ENCODE assay signal across 17 cellular contexts in the genomic region with DNA sequence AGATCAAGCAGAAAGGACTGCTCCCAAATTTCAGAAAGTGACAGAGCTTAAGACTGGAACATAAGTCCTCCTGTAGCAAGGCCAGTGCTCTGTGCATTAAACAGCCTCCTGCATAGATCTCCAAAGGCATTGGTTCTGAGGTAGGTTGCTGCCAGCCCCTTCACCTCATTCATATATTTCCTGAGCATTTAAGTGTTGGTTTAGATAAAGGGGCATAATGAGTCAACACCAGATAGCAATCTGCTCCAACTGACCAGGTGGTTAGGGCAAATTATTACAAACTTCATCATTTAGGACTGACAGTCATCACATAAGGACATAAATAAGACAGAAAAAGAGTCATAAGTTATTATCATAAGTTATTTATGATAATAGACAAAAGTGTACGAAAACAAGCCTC. TPM values are rescaled to one million over a fixed set of nuclear protein-coding genes. Genes with fewer than 3 reads are reported as not detected.
DNase-seq lines count a peak whose midpoint lies in the region; ATAC-seq, FAIRE-seq and TF ChIP-seq lines count a peak whose summit lies in the region.
"Had no signal": no experiment of that assay in that cellular context is flagged by ENCODE, and none has a peak within 500 bp of the region (broad histone marks: within the 10 kb centered on the region; RNA-seq: fewer than 3 reads in every experiment).

No MANE protein-coding gene starts in this region.

- FAIRE-seq in endothelial cell of umbilical vein (lab: Jason Lieb, UNC), result no peak

- H3K27ac ChIP-seq in HEK293 (ENCODE audit: extremely low read depth, low read depth, low read length) (no peak overlapping the region; the same call in 1 of the 2 replicates), PC-3 (ENCODE audit: low read length) (peak overlapping the region; percentile 99), endothelial cell of umbilical vein (ENCODE audit: insufficient read depth, low read depth, low read length) (peak overlapping the region; percentile 97), stomach (peak overlapping the region; percentile 17 to 84 (median 46))
- H3K27ac ChIP-seq: SJCRH30, suprapubic skin had no signal

- TF ChIP-seq CTCF in HEK293 (tag by site-specific recombination; IDR thresholded peaks at IDR 0.05) (no peak), PC-3 (conservative IDR thresholded peaks at IDR 0.05; ENCODE audit: low read depth, low read length) (no peak), endothelial cell of umbilical vein (IDR thresholded peaks at IDR 0.05; ENCODE audit: extremely low read depth in 1 of 2, insufficient read depth in 1 of 2, low read depth in 1 of 2, low read length in 2 of 2) (no peak), stomach (IDR thresholded peaks at IDR 0.05) (no peak), mesothelial cell of epicardium (IDR thresholded peaks at IDR 0.05; ENCODE audit: unreplicated experiment) (no peak)

- WGBS in stomach, 5 donors, result 65 to 76% (median 73%) methylated on average over 1 of the region's 1 CpG

- H3K9me2 ChIP-seq in PC-3 (replicated peaks; ENCODE audit: low read length), result no peaks in the 10 kb centered on the region

- H3K9ac ChIP-seq in PC-3 (ENCODE audit: low read length) (peak overlapping the region; percentile 84), endothelial cell of umbilical vein (replicated peaks; ENCODE audit: extremely low read depth, insufficient read depth, low read length) (peak overlapping the region; percentile 63)

- H3K4me2 ChIP-seq in PC-3 (ENCODE audit: low read length) (peak overlapping the region; percentile 75), endothelial cell of umbilical vein (ENCODE audit: insufficient read depth, low read length) (peak overlapping the region; percentile 73)

- CTCF ChIA-PET in HEK293 (lab: Yijun Ruan, JAX) (interaction anchor here (0.7 kb wide), 1 partner anchor 167 kb away, joined by 3 read pairs; no protein-coding TSS in a partner anchor), PC-3 (lab: Charles Lee) (no interaction called here), endothelial cell of umbilical vein (lab: Charles Lee) (interaction anchor here (1.5 to 1.7 kb wide), 2 partner anchors 10 to 654 kb away, joined by 6 read pairs; partner anchors contain the start of gene PTPRK)

- H4K20me1 ChIP-seq in PC-3 (ENCODE audit: low read length), result no peaks in the 10 kb centered on the region
- H4K20me1 ChIP-seq in endothelial cell of umbilical vein (replicated peaks; ENCODE audit: control insufficient read depth, extremely low read depth, insufficient read depth, low read length), result no peaks in the 10 kb centered on the region

- dilution Hi-C loops in endothelial cell of umbilical vein (cut with MboI; ENCODE audit: extremely low pct_ligation_motif_present, low sequenced_read_pairs), result no loop called here

- H3F3A ChIP-seq in PC-3 (ENCODE audit: low read length, unreplicated experiment), result peaks cover 3% of the 10 kb centered on the region

- TF ChIP-seq POLR2A in endothelial cell of umbilical vein (IDR thresholded peaks at IDR 0.05; ENCODE audit: low read depth, low read length) (no peak), stomach (IDR thresholded peaks at IDR 0.05) (no peak)

- no peak overlapping the region for H3K4me3 ChIP-seq in HEK293 (ENCODE audit: low read depth, low read length)
- peak overlapping the region; percentile 48; the same call in 1 of the 2 replicates for H3K4me3 ChIP-seq in PC-3 (ENCODE audit: low read length)
- H3K4me3 ChIP-seq in endothelial cell of umbilical vein (replicated peaks in 1 of 3; ENCODE audit: insufficient read depth in 1 of 3, low read depth in 1 of 3, low read length in 3 of 3), result peak overlapping the region in 1 of 3 experiments; percentile 39
- no peak overlapping the region for H3K4me3 ChIP-seq in stomach
- H3K4me3 ChIP-seq: SJCRH30, suprapubic skin had no signal

- H3K27me3 ChIP-seq in PC-3 (ENCODE audit: low read length) (no peaks in the 10 kb centered on the region), endothelial cell of umbilical vein (ENCODE audit: control insufficient read depth in 2 of 2, insufficient read depth in 2 of 2, low read length in 2 of 2) (no peaks in the 10 kb centered on the region), stomach (no peaks in the 10 kb centered on the region)
- H3K27me3 ChIP-seq: SJCRH30, suprapubic skin had no signal

- no peak for TF ChIP-seq EP300 in stomach (IDR thresholded peaks at IDR 0.05)

- H3K79me2 ChIP-seq in PC-3 (ENCODE audit: low read length) (peaks cover 76% of the 10 kb centered on the region), endothelial cell of umbilical vein (ENCODE audit: control insufficient read depth, insufficient read depth, low read length) (peaks cover 73% of the 10 kb centered on the region)

- no peak overlapping the region for H3K4me3 Mint-ChIP-seq in mesothelial cell of epicardium
- no peak overlapping the region for H3K4me3 Mint-ChIP-seq in activated T-helper 17 cell treated with anti-CD3 and anti-CD28 coated beads, Interleukin-2, amount 50 U/mL, for 72 hours
- H3K4me3 Mint-ChIP-seq: activated B cell treated with CpG ODN at 0.5 μM for 24 hours; activated T-helper 1 cell treated with anti-CD3 and anti-CD28 coated beads, Interleukin-12 subunit alpha, Interleukin-12 subunit beta, Interleukin-2, Interleukin-4 antibody, amounts not matched to agents 30 ng/mL and 10 ng/mL and 1 ng/mL, durations not matched to agents 14 hours and 24 hours and 36 hours; T-helper 2 cell treated with Interferon-gamma antibody and Interleukin-4, amounts not matched to agents 5 μg/mL and 100 μg/mL, for 36 hours had no signal

- ATAC-seq in PC-3, result no peak
- ATAC-seq in activated T-helper 17 cell treated with anti-CD3 and anti-CD28 coated beads, Interleukin-2, amount 50 U/mL, for 72 hours (replicated peaks), result no peak

- DNase-seq in PC-3 (peak; percentile 46), endothelial cell of umbilical vein (ENCODE audit: low read depth, low spot score) (peak; percentile 83), stomach (no peak), mesothelial cell of epicardium (ENCODE audit: low spot score in 2 of 2, unreplicated experiment in 2 of 2) (no peak), posterior cingulate gyrus (no peak)
- DNase-seq: activated B cell treated with CpG ODN at 0.5 μM for 24 hours; activated CD8-positive, alpha-beta memory T cell treated with anti-CD3 and anti-CD28 coated beads for 24 hours; Karpas-422; NCI-H1417; NK-92 treated with Interleukin-12 subunit alpha and Interleukin-12 subunit beta, amount 100 ng/mL, for 24 hours; SJCRH30; stimulated activated CD4-positive, alpha-beta T cell treated with anti-CD3 and anti-CD28 coated beads, Interleukin-4, amount 100 ng/mL, for 1 hour had no signal

- H2AFZ ChIP-seq in PC-3 (ENCODE audit: low read length) (no peak overlapping the region), endothelial cell of umbilical vein (ENCODE audit: low read depth, low read length) (no peak overlapping the region)

- H3K27me3 Mint-ChIP-seq in mesothelial cell of epicardium (ENCODE audit: low read depth), result no peaks in the 10 kb centered on the region
- peaks cover 27% of the 10 kb centered on the region for H3K27me3 Mint-ChIP-seq in activated T-helper 17 cell treated with anti-CD3 and anti-CD28 coated beads, Interleukin-2, amount 50 U/mL, for 72 hours

- no peaks in the 10 kb centered on the region for H3K9me3 Mint-ChIP-seq in mesothelial cell of epicardium
- H3K9me3 Mint-ChIP-seq in activated T-helper 17 cell treated with anti-CD3 and anti-CD28 coated beads, Interleukin-2, amount 50 U/mL, for 72 hours, result no peaks in the 10 kb centered on the region
- H3K9me3 Mint-ChIP-seq: activated B cell treated with CpG ODN at 0.5 μM for 24 hours; activated T-helper 1 cell treated with anti-CD3 and anti-CD28 coated beads, Interleukin-12 subunit alpha, Interleukin-12 subunit beta, Interleukin-2, Interleukin-4 antibody, amounts not matched to agents 30 ng/mL and 10 ng/mL and 1 ng/mL, durations not matched to agents 14 hours and 24 hours and 36 hours; T-helper 2 cell treated with Interferon-gamma antibody and Interleukin-4, amounts not matched to agents 5 μg/mL and 100 μg/mL, for 36 hours had no signal

- H3K27ac Mint-ChIP-seq in mesothelial cell of epicardium, result no peak overlapping the region
- H3K27ac Mint-ChIP-seq in activated T-helper 17 cell treated with anti-CD3 and anti-CD28 coated beads, Interleukin-2, amount 50 U/mL, for 72 hours, result no peak overlapping the region
- H3K27ac Mint-ChIP-seq: activated B cell treated with CpG ODN at 0.5 μM for 24 hours; activated T-helper 1 cell treated with anti-CD3 and anti-CD28 coated beads, Interleukin-12 subunit alpha, Interleukin-12 subunit beta, Interleukin-2, Interleukin-4 antibody, amounts not matched to agents 30 ng/mL and 10 ng/mL and 1 ng/mL, durations not matched to agents 14 hours and 24 hours and 36 hours; T-helper 2 cell treated with Interferon-gamma antibody and Interleukin-4, amounts not matched to agents 5 μg/mL and 100 μg/mL, for 36 hours had no signal

- no peaks in the 10 kb centered on the region for H3K9me1 ChIP-seq in endothelial cell of umbilical vein (replicated peaks; ENCODE audit: control insufficient read depth, extremely low read depth, insufficient read depth, low read length)

- BruUV-seq in PC-3 (replicated peaks; lab: Mats Ljungman, UMichigan) (no TSS peak), endothelial cell of umbilical vein (replicated peaks; lab: Mats Ljungman, UMichigan) (no TSS peak)

- intact Hi-C loops in PC-3 (cut with micrococcal nuclease), result no loop called here
- intact Hi-C loops in endothelial cell of umbilical vein (cut with micrococcal nuclease), result loop anchor here (1.0 kb wide), 3 partner anchors 11 to 26 kb away; partner anchors contain the start of gene PTPRK
- intact Hi-C loops in stomach (cut with DNase I; ENCODE audit: low total_unique reads), result no loop called here
- intact Hi-C loops in posterior cingulate gyrus (cut with DNase I), result no loop called here

- H3K36me3 Mint-ChIP-seq in mesothelial cell of epicardium, result no peaks in the 10 kb centered on the region
- no peaks in the 10 kb centered on the region for H3K36me3 Mint-ChIP-seq in activated T-helper 17 cell treated with anti-CD3 and anti-CD28 coated beads, Interleukin-2, amount 50 U/mL, for 72 hours (ENCODE audit: low read depth)

- H3K36me3 ChIP-seq in HEK293 (ENCODE audit: control insufficient read depth in 2 of 2, insufficient read depth in 1 of 2, low read length in 2 of 2) (no peaks in the 10 kb centered on the region), PC-3 (ENCODE audit: low read depth, low read length) (no peaks in the 10 kb centered on the region), endothelial cell of umbilical vein (ENCODE audit: control insufficient read depth in 2 of 2, extremely low read depth in 1 of 2, insufficient read depth in 2 of 2, low read length in 2 of 2) (no peaks in the 10 kb centered on the region), stomach (no peaks in the 10 kb centered on the region)
- H3K36me3 ChIP-seq: SJCRH30, suprapubic skin had no signal

- peaks cover 39% of the 10 kb centered on the region for H3K4me1 ChIP-seq in HEK293 (ENCODE audit: control insufficient read depth, insufficient read depth, low read length)
- H3K4me1 ChIP-seq in PC-3 (ENCODE audit: insufficient read depth, low read length), result peaks cover 90% of the 10 kb centered on the region
- H3K4me1 ChIP-seq in endothelial cell of umbilical vein (ENCODE audit: control insufficient read depth, extremely low read depth, insufficient read depth, low read length), result peaks cover 56% of the 10 kb centered on the region
- H3K4me1 ChIP-seq in stomach, result peaks cover 39 to 99% (median 74%) of the 10 kb centered on the region in 4 donors

- H3K4me1 Mint-ChIP-seq in mesothelial cell of epicardium, result peaks cover 23% of the 10 kb centered on the region
- H3K4me1 Mint-ChIP-seq in activated T-helper 17 cell treated with anti-CD3 and anti-CD28 coated beads, Interleukin-2, amount 50 U/mL, for 72 hours, result no peaks in the 10 kb centered on the region
- H3K4me1 Mint-ChIP-seq: activated B cell treated with CpG ODN at 0.5 μM for 24 hours had no signal

- H3K9me3 ChIP-seq in HEK293 (ENCODE audit: control insufficient read depth, insufficient read depth, low read depth, low read length) (no peaks in the 10 kb centered on the region), PC-3 (ENCODE audit: low read length) (no peaks in the 10 kb centered on the region), endothelial cell of umbilical vein (replicated peaks; ENCODE audit: control insufficient read depth, insufficient read depth, low read length) (no peaks in the 10 kb centered on the region), stomach (no peaks in the 10 kb centered on the region)
- H3K9me3 ChIP-seq: SJCRH30, suprapubic skin had no signal

- POLR2A ChIA-PET in HEK293 (lab: Yijun Ruan, JAX), result no interaction called here
- POLR2A ChIA-PET in PC-3 (lab: Charles Lee; ENCODE audit: unreplicated experiment), result no interaction called here
- POLR2A ChIA-PET in endothelial cell of umbilical vein (lab: Charles Lee), result no interaction called here

RNA-seq across cellular contexts. Expression of gene PTPRK, which starts 10.7 kb away (rescaled TPM):
- 53.8 and 64.7 TPM in 2 replicates for total RNA-seq in PC-3 (2014; rRNA removed)
- total RNA-seq in endothelial cell of umbilical vein, result 74.0 and 88.3 TPM in 2 replicates
- polyA plus RNA-seq in endothelial cell of umbilical vein, result 14.5 and 15.2 TPM in 2 replicates
- polyA plus RNA-seq in endothelial cell of umbilical vein (2011; cell fraction: cytosol; rRNA removed), result 11.3 and 12.8 TPM in 2 replicates
- 26.0 and 29.7 TPM in 2 replicates for polyA plus RNA-seq in endothelial cell of umbilical vein (2011; cell fraction: nucleus; rRNA removed)
- polyA plus RNA-seq in endothelial cell of umbilical vein (2012), result 46.0 and 69.9 TPM in 2 replicates
- polyA minus RNA-seq in endothelial cell of umbilical vein, result 118 and 121 TPM in 2 replicates
- 6.0 TPM for polyA minus RNA-seq in endothelial cell of umbilical vein (2011; cell fraction: cytosol; rRNA and poly(A)+ RNA removed)
- 352 and 446 TPM in 2 replicates for polyA minus RNA-seq in endothelial cell of umbilical vein (2011; cell fraction: nucleus; rRNA and poly(A)+ RNA removed)
- total RNA-seq in stomach, result 100 to 1,000 TPM in 4 of 5 donors, 10 to 100 TPM in 1; 73.2 to 644 (median 172) TPM
- 10 to 100 TPM in 2 of 3 donors, 1 to 10 TPM in 1; 7.0 to 12.1 (median 10.2) TPM for polyA plus RNA-seq in stomach
- 87.4 to 93.7 TPM (median 90.0 TPM) in 3 replicates for total RNA-seq in mesothelial cell of epicardium
- 10 to 100 TPM in 1 of 2 donors, 1 to 10 TPM in 1; 7.6 to 12.3 TPM for total RNA-seq in activated T-helper 17 cell treated with anti-CD3 and anti-CD28 coated beads, Interleukin-2, amount 50 U/mL, for 72 hours

Comparison
In these comparisons a context has a peak if more than half of its experiments do, and no peak if none do; other contexts are left out.
1. DNase-seq: peak in PC-3 (single experiment) and endothelial cell of umbilical vein (single experiment); none in stomach (single experiment), mesothelial cell of epicardium (0 of 2) and posterior cingulate gyrus (0 of 10).